In genomic region chr9:16530669-16531461, GRCh38 we compare ENCODE assay signal across 18 cellular contexts.
DNase-seq lines count a peak whose midpoint lies in the region; ATAC-seq and TF ChIP-seq lines count a peak whose summit lies in the region.
"Had no signal": no experiment of that assay in that cellular context is flagged by ENCODE, and none has a peak within 500 bp of the region (broad histone marks: within the 10 kb centered on the region; RNA-seq: fewer than 3 reads in every experiment).

No MANE protein-coding gene starts in this region.

- TF ChIP-seq EP300 in gastroesophageal sphincter (IDR thresholded peaks at IDR 0.05) = no peak

- no peak overlapping the region for H3K9ac ChIP-seq in stomach smooth muscle (ENCODE audit: low read length in 2 of 2)

- H3K4me3 ChIP-seq in gastroesophageal sphincter = no peak overlapping the region
- H3K4me3 ChIP-seq in stomach smooth muscle (ENCODE audit: low read length in 2 of 2) = peak overlapping the region; percentile 40
- H3K4me3 ChIP-seq in BE2C (ENCODE audit: low read depth, low read length) = no peak overlapping the region
- H3K4me3 ChIP-seq: lung, suprapubic skin had no signal

- peak; percentile 33 to 67 for DNase-seq in NCI-H2081 (lab: John Stamatoyannopoulos, UW)
- no peak for DNase-seq in NCI-H2081 treated with DMSO at 0.1 percent for 48 hours (lab: John Stamatoyannopoulos, UW)
- peak; percentile 76 for DNase-seq in NCI-H748 (lab: John Stamatoyannopoulos, UW; ENCODE audit: unreplicated experiment)
- no peak for DNase-seq in BE2C
- no peak for DNase-seq in activated CD4-positive, alpha-beta T cell treated with anti-CD3 and anti-CD28 coated beads for 4 hours
- no peak for DNase-seq in activated CD4-positive, alpha-beta T cell treated with anti-CD3 and anti-CD28 coated beads for 1 hour
- DNase-seq: activated CD4-positive, CD25-positive, alpha-beta regulatory T cell treated with anti-CD3 and anti-CD28 coated beads, Interleukin-2, amount 50 U/mL, for 72 hours; activated effector memory CD4-positive, alpha-beta T cell treated with Interleukin-2 at 50 U/mL for 16 hours; Calu3; HCEC 1CT; KG1; NK-92 treated with Interleukin-12 subunit alpha and Interleukin-12 subunit beta, amount 100 ng/mL, for 24 hours; SW 1271 had no signal

- H3K9me3 ChIP-seq in gastroesophageal sphincter (no peaks in the 10 kb centered on the region), stomach smooth muscle (ENCODE audit: control insufficient read depth in 2 of 2, low read length in 2 of 2) (no peaks in the 10 kb centered on the region), BE2C (no peaks in the 10 kb centered on the region)
- H3K9me3 ChIP-seq: suprapubic skin had no signal

- H3K4me1 ChIP-seq in gastroesophageal sphincter (peaks cover 0 to 19% (median 2%) of the 10 kb centered on the region in 3 donors), stomach smooth muscle (ENCODE audit: control insufficient read depth, insufficient read depth, low read length) (peaks cover 6% of the 10 kb centered on the region), BE2C (no peaks in the 10 kb centered on the region)
- H3K4me1 ChIP-seq: suprapubic skin had no signal

- peak overlapping the region in 2 of 4 donors; percentile 6 to 22 for H3K27ac ChIP-seq in gastroesophageal sphincter
- H3K27ac ChIP-seq in stomach smooth muscle (ENCODE audit: low read length) = no peak overlapping the region
- H3K27ac ChIP-seq: 22Rv1, suprapubic skin had no signal

- no peaks in the 10 kb centered on the region for H3K36me3 ChIP-seq in gastroesophageal sphincter
- H3K36me3 ChIP-seq in stomach smooth muscle (ENCODE audit: control insufficient read depth in 2 of 2, insufficient read depth in 2 of 2, low read length in 2 of 2) = no peaks in the 10 kb centered on the region
- no peaks in the 10 kb centered on the region for H3K36me3 ChIP-seq in BE2C
- H3K36me3 ChIP-seq: suprapubic skin had no signal

- H3K27me3 ChIP-seq in gastroesophageal sphincter = no peaks in the 10 kb centered on the region
- no peaks in the 10 kb centered on the region for H3K27me3 ChIP-seq in stomach smooth muscle (ENCODE audit: control insufficient read depth in 1 of 2, insufficient read depth in 2 of 2, low read length in 2 of 2)
- no peaks in the 10 kb centered on the region for H3K27me3 ChIP-seq in BE2C
- H3K27me3 ChIP-seq: suprapubic skin had no signal

- no peak for TF ChIP-seq CTCF in gastroesophageal sphincter (IDR thresholded peaks at IDR 0.05)
- no peak for TF ChIP-seq CTCF in BE2C (IDR thresholded peaks at IDR 0.05; ENCODE audit: low read depth, low read length)

- 34 to 58% methylated on average over 8 to 11 of the region's 11 CpGs for WGBS in gastroesophageal sphincter (ENCODE audit: low coverage in 1 of 2), 2 donors

- no peak for TF ChIP-seq POLR2A in gastroesophageal sphincter (IDR thresholded peaks at IDR 0.05)

- ATAC-seq in gastroesophageal sphincter = peak; percentile 60

Comparison
In these comparisons a context has a peak if more than half of its experiments do, and no peak if none do; other contexts are left out.
1. DNase-seq: peak in NCI-H2081 (2 of 2) and NCI-H748 (single experiment); none in NCI-H2081 treated with DMSO at 0.1 percent for 48 hours (single experiment), BE2C (single experiment), activated CD4-positive, alpha-beta T cell treated with anti-CD3 and anti-CD28 coated beads for 4 hours (0 of 2) and activated CD4-positive, alpha-beta T cell treated with anti-CD3 and anti-CD28 coated beads for 1 hour (single experiment).
2. H3K4me3 ChIP-seq: peak in stomach smooth muscle (2 of 2); none in gastroesophageal sphincter (0 of 2) and BE2C (single experiment).